In genomic region chr11:57214494-57214893, GRCh38 we compare ENCODE assay signal across 11 cellular contexts. TPM values are rescaled to one million over a fixed set of nuclear protein-coding genes. Genes with fewer than 3 reads are reported as not detected.
DNase-seq lines count a peak whose midpoint lies in the region; ATAC-seq and TF ChIP-seq lines count a peak whose summit lies in the region.
"Had no signal": no experiment of that assay in that cellular context is flagged by ENCODE, and none has a peak within 500 bp of the region (broad histone marks: within the 10 kb centered on the region; RNA-seq: fewer than 3 reads in every experiment).

No MANE protein-coding gene starts in this region.

- intact Hi-C loops in mucosa of descending colon (cut with DNase I, micrococcal nuclease), result no loop called here

- TF ChIP-seq CTCF in mucosa of descending colon (IDR thresholded peaks at IDR 0.05) (no peak), progenitor cell of endocrine pancreas (IDR thresholded peaks at IDR 0.05; ENCODE audit: unreplicated experiment) (no peak)

- H3K4me3 ChIP-seq in mucosa of descending colon, result no peak overlapping the region

- no peak overlapping the region for H3K4me3 Mint-ChIP-seq in progenitor cell of endocrine pancreas (ENCODE audit: low read depth)
- H3K4me3 Mint-ChIP-seq: CD8-positive, alpha-beta T cell had no signal

- H3K4me1 Mint-ChIP-seq in progenitor cell of endocrine pancreas (ENCODE audit: low read depth), result peaks cover 1% of the 10 kb centered on the region

- H3K9me3 ChIP-seq in mucosa of descending colon, result no peaks in the 10 kb centered on the region

- DNase-seq in AG20443 (ENCODE audit: low spot score), result peak; percentile 86
- peak; percentile 22 for DNase-seq in RKO (ENCODE audit: low spot score)
- DNase-seq in fibroblast of gingiva (ENCODE audit: low read depth), result peak; percentile 36
- DNase-seq in mucosa of descending colon, result peak in 1 of 3 donors; percentile 19
- DNase-seq in activated gamma-delta T cell (lab: John Stamatoyannopoulos, UW), result no peak
- DNase-seq in NCI-H2171 (lab: John Stamatoyannopoulos, UW), result no peak
- no peak for DNase-seq in progenitor cell of endocrine pancreas (ENCODE audit: low spot score, unreplicated experiment)
- DNase-seq: CD8-positive, alpha-beta T cell; effector CD4-positive, alpha-beta T cell had no signal

- H3K4me1 ChIP-seq in mucosa of descending colon (ENCODE audit: low read depth), result no peaks in the 10 kb centered on the region

- no peaks in the 10 kb centered on the region for H3K36me3 Mint-ChIP-seq in progenitor cell of endocrine pancreas (ENCODE audit: insufficient read depth)
- H3K36me3 Mint-ChIP-seq: CD8-positive, alpha-beta T cell had no signal

- H3K27ac Mint-ChIP-seq in progenitor cell of endocrine pancreas, result no peak overlapping the region
- H3K27ac Mint-ChIP-seq: activated T-helper 2 cell treated with anti-CD3 and anti-CD28 coated beads, Interferon-gamma antibody, Interleukin-2, Interleukin-4, amounts not matched to agents 10 μg/mL and 5 μg/mL and 100 μg/mL, durations not matched to agents 14 hours and 24 hours and 36 hours; CD8-positive, alpha-beta T cell had no signal

- H3K9me3 Mint-ChIP-seq in progenitor cell of endocrine pancreas (ENCODE audit: low read depth), result peaks cover 3% of the 10 kb centered on the region
- H3K9me3 Mint-ChIP-seq: activated T-helper 2 cell treated with anti-CD3 and anti-CD28 coated beads, Interferon-gamma antibody, Interleukin-2, Interleukin-4, amounts not matched to agents 10 μg/mL and 5 μg/mL and 100 μg/mL, durations not matched to agents 14 hours and 24 hours and 36 hours; CD8-positive, alpha-beta T cell had no signal

- H3K27me3 Mint-ChIP-seq in progenitor cell of endocrine pancreas, result no peaks in the 10 kb centered on the region

- no peaks in the 10 kb centered on the region for H3K36me3 ChIP-seq in mucosa of descending colon (ENCODE audit: low read depth)

- ATAC-seq in mucosa of descending colon (peak; percentile 39), GM18498 (IDR thresholded peaks at IDR 0.05; ENCODE audit: unreplicated experiment) (no peak)
- ATAC-seq: CD8-positive, alpha-beta T cell had no signal

RNA-seq across cellular contexts. Expression of gene APLNR, which starts 22.6 kb away (rescaled TPM):
- total RNA-seq in mucosa of descending colon (1 to 10 TPM; 2.4 to 5.7 (median 2.8) TPM), progenitor cell of endocrine pancreas (0.12 TPM in 1 of 2 replicates, not detected in the other)
- total RNA-seq: activated T-helper 2 cell treated with anti-CD3 and anti-CD28 coated beads, Interferon-gamma antibody, Interleukin-2, Interleukin-4, amounts not matched to agents 10 μg/mL and 5 μg/mL and 100 μg/mL, durations not matched to agents 14 hours and 24 hours and 36 hours; CD8-positive, alpha-beta T cell had no signal

RNA-seq across cellular contexts. Expression of gene LRRC55, which starts 32.7 kb away (rescaled TPM):
- total RNA-seq in mucosa of descending colon (1 to 10 TPM in 1 of 3 donors, under 1 TPM in 1, not detected in 1; 0.19 to 1.4 TPM), progenitor cell of endocrine pancreas (0.04 and 0.12 TPM in 2 replicates)
- total RNA-seq: activated T-helper 2 cell treated with anti-CD3 and anti-CD28 coated beads, Interferon-gamma antibody, Interleukin-2, Interleukin-4, amounts not matched to agents 10 μg/mL and 5 μg/mL and 100 μg/mL, durations not matched to agents 14 hours and 24 hours and 36 hours; CD8-positive, alpha-beta T cell had no signal

Comparison
In these comparisons a context has a peak if more than half of its experiments do, and no peak if none do; other contexts are left out.
1. DNase-seq: peak in AG20443 (single experiment), RKO (single experiment) and fibroblast of gingiva (single experiment); none in activated gamma-delta T cell (single experiment), NCI-H2171 (single experiment) and progenitor cell of endocrine pancreas (single experiment).